In the genomic region with DNA sequence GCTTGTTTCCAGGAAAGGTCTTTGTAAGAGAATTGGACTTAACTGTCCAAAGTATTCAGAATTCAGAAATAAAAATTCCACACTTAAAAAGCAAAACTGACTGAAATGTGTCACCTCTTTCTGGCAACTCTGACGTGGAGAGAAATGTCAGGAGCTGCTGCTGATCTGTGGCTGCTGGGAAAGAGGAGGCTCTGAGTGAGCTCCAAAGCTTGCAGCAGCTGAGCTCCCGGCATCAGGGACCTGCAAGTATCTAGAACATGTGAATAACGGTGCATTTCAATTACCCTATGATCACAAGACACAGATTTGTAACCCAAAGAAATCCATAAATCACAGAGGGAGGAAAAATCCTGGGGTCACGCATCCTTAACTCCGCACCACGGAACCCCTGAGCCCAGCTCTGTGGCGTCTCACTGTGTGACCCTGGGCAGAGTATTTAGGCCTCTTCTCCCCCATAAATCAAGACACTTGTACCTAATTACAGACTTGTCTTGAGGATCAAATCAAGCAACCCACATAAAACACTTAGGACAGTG, we compare ENCODE assay signal across 7 cellular contexts.
"Had no signal": no experiment of that assay in that cellular context is flagged by ENCODE, and none has a peak within 500 bp of the region (broad histone marks: within the 10 kb centered on the region; RNA-seq: fewer than 3 reads in every experiment).

No MANE protein-coding gene starts in this region.

- H3K27ac Mint-ChIP-seq: HFFc6, IgD-negative memory B cell had no signal

- H3K9me3 ChIP-seq: HAP-1 had no signal

- H3K27me3 Mint-ChIP-seq: IgD-negative memory B cell had no signal

- H3K36me3 Mint-ChIP-seq: IgD-negative memory B cell had no signal

- H3K4me3 Mint-ChIP-seq: HFFc6, IgD-negative memory B cell had no signal

- H3K4me1 ChIP-seq: HAP-1 had no signal

- H3K36me3 ChIP-seq: HAP-1 had no signal

- DNase-seq: GM23248, GOT3, H7, HFFc6 had no signal

- H3K27ac ChIP-seq: GM23248, HL-60 had no signal

- H3K4me3 ChIP-seq: GM23248, HAP-1 had no signal
